12 cellular contexts compared by ENCODE assay signal in the genomic region with DNA sequence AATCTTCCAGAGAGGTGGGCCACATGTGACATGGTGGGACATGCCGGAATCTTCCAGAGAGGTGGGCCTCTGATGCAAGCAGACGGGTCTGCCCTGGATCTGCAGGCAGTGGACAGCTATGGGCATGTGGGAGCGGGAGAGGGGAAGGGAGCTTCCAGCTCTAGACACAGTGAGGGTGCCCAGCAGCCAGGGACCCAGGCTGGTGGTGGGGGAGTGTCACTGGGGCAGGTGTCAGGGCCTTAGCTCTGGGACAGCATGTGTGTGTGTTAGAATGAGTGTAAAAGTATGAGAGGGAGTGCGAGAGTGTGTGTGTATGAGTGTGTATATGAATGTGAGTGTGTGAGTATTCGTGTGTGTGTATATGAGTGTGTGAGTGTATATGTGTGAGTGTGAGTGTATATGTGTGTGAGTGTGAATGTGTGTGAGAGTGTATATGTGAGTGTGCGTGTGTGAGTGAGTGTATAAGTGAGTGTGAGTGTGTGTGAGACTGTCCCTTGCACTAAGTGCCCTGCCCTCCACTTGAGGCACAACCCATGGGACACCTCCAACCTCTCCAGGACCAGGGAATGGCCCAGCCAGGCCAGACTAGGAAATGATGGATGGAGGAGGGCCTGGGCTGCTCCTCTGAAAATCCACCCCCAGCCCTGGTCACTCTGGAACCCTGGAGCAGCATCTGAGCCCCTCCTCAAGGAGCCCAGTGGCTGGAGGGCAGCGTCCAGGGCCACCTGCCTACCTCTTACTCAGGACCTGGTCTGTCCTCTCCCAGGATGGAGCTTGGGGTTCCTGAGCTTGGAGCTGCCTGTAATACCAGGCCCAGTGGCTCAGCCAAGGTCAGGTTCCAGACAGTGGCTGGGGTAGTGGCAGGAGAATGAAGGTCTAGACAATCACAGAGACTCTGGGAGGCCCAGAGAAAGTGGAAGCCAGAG.
DNase-seq lines count a peak whose midpoint lies in the region; ATAC-seq, FAIRE-seq and TF ChIP-seq lines count a peak whose summit lies in the region.
"Had no signal": no experiment of that assay in that cellular context is flagged by ENCODE, and none has a peak within 500 bp of the region (broad histone marks: within the 10 kb centered on the region; RNA-seq: fewer than 3 reads in every experiment).

No MANE protein-coding gene starts in this region.

- H3K4me1 ChIP-seq in A673 (ENCODE audit: insufficient read depth, low read length, poor library complexity, severe bottlenecking): peaks cover 56% of the 10 kb centered on the region
- H3K4me1 ChIP-seq in pancreas: peaks cover 16 to 26% (median 23%) of the 10 kb centered on the region in 3 donors

- no peak for ATAC-seq in pancreas
- ATAC-seq: CD8-positive, alpha-beta T cell had no signal

- no peak for DNase-seq in A673 (ENCODE audit: low spot score)
- no peak for DNase-seq in SK-N-MC (ENCODE audit: low read depth, low spot score)
- no peak for DNase-seq in foreskin fibroblast
- peak in 5 of 6 donors; percentile 20 to 63 (median 51) for DNase-seq in pancreas
- DNase-seq in activated gamma-delta T cell (lab: John Stamatoyannopoulos, UW): no peak
- no peak for DNase-seq in SHP77 (lab: John Stamatoyannopoulos, UW)
- DNase-seq in ecto neural progenitor cell (ENCODE audit: low spot score): no peak
- no peak for DNase-seq in OCI-M1 (lab: John Stamatoyannopoulos, UW)
- DNase-seq: activated naive CD4-positive, alpha-beta T cell; CD8-positive, alpha-beta T cell; stimulated activated CD4-positive, alpha-beta T cell treated with anti-CD3 and anti-CD28 coated beads, Interleukin-12 subunit alpha, Interleukin-12 subunit beta, amount 100 ng/mL, for 4 hours had no signal

- H3K27me3 ChIP-seq in A673 (replicated peaks; ENCODE audit: insufficient read depth, low read depth, low read length, poor library complexity) (no peaks in the 10 kb centered on the region), pancreas (no peaks in the 10 kb centered on the region)

- peak overlapping the region; percentile 79 for H3K9ac ChIP-seq in SK-N-MC (ENCODE audit: insufficient read length)

- no TSS peak for BruUV-seq in A673 (replicated peaks; lab: Mats Ljungman, UMichigan)

- POLR2A ChIA-PET in A673 (lab: Charles Lee; ENCODE audit: low non-redundant PET): interaction anchor here (0.9 kb wide), 1 partner anchor 321 kb away, joined by 3 read pairs; the partner anchor contains the start of gene IER5L

- H3K27ac ChIP-seq in A673 (ENCODE audit: low read depth, low read length, poor library complexity, severe bottlenecking): peak overlapping the region; percentile 96
- H3K27ac ChIP-seq in SK-N-MC: peak overlapping the region; percentile 99
- H3K27ac ChIP-seq in pancreas: peak overlapping the region in 3 of 4 donors; percentile 95 to 100 (median 96)

- TF ChIP-seq CTCF in A673 (conservative IDR thresholded peaks at IDR 0.05; ENCODE audit: low read depth, low read length): no peak
- TF ChIP-seq CTCF in foreskin fibroblast (IDR thresholded peaks at IDR 0.05; ENCODE audit: low read depth, low read length): no peak
- no peak for TF ChIP-seq CTCF in pancreas (IDR thresholded peaks at IDR 0.05)

- CTCF ChIA-PET in A673 (lab: Charles Lee): no interaction called here

- no peak for FAIRE-seq in pancreas (lab: Jason Lieb, UNC)
- FAIRE-seq: TTC549 had no signal

- no peaks in the 10 kb centered on the region for H3K9me3 ChIP-seq in A673 (ENCODE audit: low read depth, low read length, poor library complexity, severe bottlenecking)
- H3K9me3 ChIP-seq in SK-N-MC (ENCODE audit: low read depth, low read length): no peaks in the 10 kb centered on the region
- H3K9me3 ChIP-seq in pancreas: no peaks in the 10 kb centered on the region

- intact Hi-C loops in A673 (cut with micrococcal nuclease; ENCODE audit: unreplicated experiment): loop anchor here (5.0 to 10.0 kb wide), 2 partner anchors 106 to 361 kb away; no protein-coding TSS in a partner anchor
- intact Hi-C loops in pancreas (cut with DNase I): loop anchor here in 1 of 3 donors (10.0 kb wide), 1 partner anchor 106 kb away; no protein-coding TSS in a partner anchor

- WGBS in pancreas, 2 donors: 80 to 94% methylated on average over 7 of the region's 7 CpGs

- no peak overlapping the region for H3K4me3 ChIP-seq in A673 (ENCODE audit: low read depth, low read length, poor library complexity, severe bottlenecking)
- H3K4me3 ChIP-seq in SK-N-MC: no peak overlapping the region
- peak overlapping the region; percentile 62 to 85 for H3K4me3 ChIP-seq in foreskin fibroblast (ENCODE audit: low read depth in 1 of 2, low read length in 2 of 2)
- H3K4me3 ChIP-seq in pancreas: peak overlapping the region in 2 of 4 donors; percentile 58 to 69

- H3K36me3 ChIP-seq in A673 (ENCODE audit: insufficient read depth, low read length, poor library complexity, severe bottlenecking) (peaks cover 4% of the 10 kb centered on the region), SK-N-MC (ENCODE audit: insufficient read depth, low read length) (no peaks in the 10 kb centered on the region), pancreas (peaks cover 0 to 5% (median 0%) of the 10 kb centered on the region in 3 donors)

Comparison
In these comparisons a context has a peak if more than half of its experiments do, and no peak if none do; other contexts are left out.
1. DNase-seq: peak in pancreas (5 of 6); none in A673 (single experiment), SK-N-MC (single experiment), foreskin fibroblast (0 of 2), activated gamma-delta T cell (single experiment), SHP77 (0 of 2), ecto neural progenitor cell (single experiment) and OCI-M1 (single experiment).
2. H3K4me3 ChIP-seq: peak in foreskin fibroblast (2 of 2); none in A673 (single experiment) and SK-N-MC (single experiment).
3. Peak in every context shown above with its lines, with median percentiles within 50 percentile points of each other: H3K27ac ChIP-seq.